In the genomic region with DNA sequence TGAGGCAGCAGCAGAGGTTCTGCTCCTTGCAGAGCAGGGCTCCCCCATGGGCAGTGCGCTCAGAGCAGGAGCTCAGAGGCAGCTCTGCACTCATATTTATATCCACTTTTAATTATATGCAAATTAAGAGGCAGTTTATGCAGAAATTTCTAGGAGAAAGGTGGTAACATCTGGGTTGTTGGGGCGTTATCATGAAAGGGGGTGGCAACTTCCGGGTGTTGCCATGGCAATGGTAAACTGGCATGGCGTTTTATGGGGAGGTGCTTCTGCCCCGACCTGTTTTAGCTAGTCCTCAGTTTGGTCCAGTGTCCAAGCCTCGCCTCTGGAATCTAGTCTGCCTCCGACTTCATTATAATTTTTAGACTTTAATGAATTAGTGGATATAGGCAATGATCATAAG, we compare ENCODE assay signal across 21 cellular contexts.
A peak's percentile ranks its signal among the peaks of the same experiment; 100 is the strongest.
DNase-seq lines count a peak whose midpoint lies in the region; ATAC-seq, FAIRE-seq and TF ChIP-seq lines count a peak whose summit lies in the region.
"Had no signal": no experiment of that assay in that cellular context is flagged by ENCODE, and none has a peak within 500 bp of the region (broad histone marks: within the 10 kb centered on the region; RNA-seq: fewer than 3 reads in every experiment).

No MANE protein-coding gene starts in this region.

- no peak overlapping the region for H3K27ac ChIP-seq in A549
- H3K27ac ChIP-seq: BLaER1 treated with 17β-estradiol and CSF1 and Interleukin-3, amounts not matched to agents 10 nM and 100 nM; HL-60 had no signal

- peaks cover 4% of the 10 kb centered on the region; the same call in 1 of the 3 replicates for H3K9me3 ChIP-seq in A549

- DNase-seq in A549 (ENCODE audit: low read depth in 1 of 2, low spot score in 1 of 2) = no peak
- DNase-seq in NAMALWA (ENCODE audit: low spot score) = peak; percentile 12
- DNase-seq in fibroblast of mammary gland (ENCODE audit: low read depth) = peak; percentile 10
- DNase-seq in type B pancreatic cell (ENCODE audit: extremely low spot score, unreplicated experiment) = peak; percentile 22
- no peak for DNase-seq in GM03348 (ENCODE audit: low spot score)
- no peak for DNase-seq in COR-L47 (lab: John Stamatoyannopoulos, UW)
- DNase-seq: 8988T; CD8-positive, alpha-beta T cell; DMS153; DMS79; GDM1; GOT3; H7; HFFc6; IMR-90 had no signal

- H3K27ac Mint-ChIP-seq in type B pancreatic cell = no peak overlapping the region
- H3K27ac Mint-ChIP-seq: B cell; CD8-positive, alpha-beta T cell; HFFc6 had no signal

- ATAC-seq in A549 (no peak), GM21447 (IDR thresholded peaks at IDR 0.05; ENCODE audit: unreplicated experiment) (no peak)
- ATAC-seq: CD8-positive, alpha-beta T cell; HCT116 had no signal

- H3K4me3 ChIP-seq in A549 (no peak overlapping the region), fibroblast of mammary gland (ENCODE audit: control insufficient read depth, low read depth, low read length) (no peak overlapping the region)
- H3K4me3 ChIP-seq: BLaER1 treated with 17β-estradiol and CSF1 and Interleukin-3, amounts not matched to agents 10 nM and 100 nM had no signal

- no peak for FAIRE-seq in A549 (lab: Jason Lieb, UNC)
- FAIRE-seq: HTR-8/SVneo had no signal

- H3K4me3 Mint-ChIP-seq in type B pancreatic cell = no peak overlapping the region
- H3K4me3 Mint-ChIP-seq: B cell; CD8-positive, alpha-beta T cell; HFFc6 had no signal

- H3K4me2 ChIP-seq in A549 = 0 out of 3 replicates have a peak overlapping the region, but pooled peaks have one; percentile 26
- H3K4me2 ChIP-seq: BLaER1 treated with 17β-estradiol and CSF1 and Interleukin-3, amounts not matched to agents 10 nM and 100 nM had no signal

- 31% methylated on average over 7 of the region's 7 CpGs for WGBS in A549 (ENCODE audit: missing lambda C conversion rate)

- H3K36me3 Mint-ChIP-seq in type B pancreatic cell = no peaks in the 10 kb centered on the region
- H3K36me3 Mint-ChIP-seq: CD8-positive, alpha-beta T cell had no signal

- TF ChIP-seq POLR2A in A549 (IDR thresholded peaks at IDR 0.05; ENCODE audit: low read length) = no peak

- POLR2A ChIA-PET in A549 (lab: Yijun Ruan, JAX) = no interaction called here

- no peak for TF ChIP-seq EP300 in A549 (IDR thresholded peaks at IDR 0.05)

- H3K27me3 Mint-ChIP-seq in type B pancreatic cell = no peaks in the 10 kb centered on the region

- CTCF ChIA-PET in A549 (lab: Yijun Ruan, JAX) = no interaction called here

- no peak for TF ChIP-seq RAD21 in A549 (conservative IDR thresholded peaks at IDR 0.05 in 1 of 2, IDR thresholded peaks at IDR 0.05 in 1 of 2)

- TF ChIP-seq CTCF in A549 (IDR thresholded peaks at IDR 0.05) = no peak
- TF ChIP-seq CTCF in fibroblast of mammary gland (conservative IDR thresholded peaks at IDR 0.05; ENCODE audit: control insufficient read depth, insufficient read depth, low read depth, low read length) = no peak
- TF ChIP-seq CTCF in type B pancreatic cell (conservative IDR thresholded peaks at IDR 0.05) = no peak

- H3K4me1 ChIP-seq in A549 = no peaks in the 10 kb centered on the region
- H3K4me1 ChIP-seq: BLaER1 treated with 17β-estradiol and CSF1 and Interleukin-3, amounts not matched to agents 10 nM and 100 nM had no signal

- H3K9me3 Mint-ChIP-seq in type B pancreatic cell = peaks cover 6% of the 10 kb centered on the region

- H3K4me1 Mint-ChIP-seq in type B pancreatic cell (ENCODE audit: unreplicated experiment) = no peaks in the 10 kb centered on the region
- H3K4me1 Mint-ChIP-seq: B cell had no signal

TF ChIP-seq in A549, 52 proteins besides CTCF, POLR2A, EP300 and RAD21:
- TF ChIP-seq HDAC2 (IDR thresholded peaks at IDR 0.05) = no peak
- no peak for TF ChIP-seq MYC (IDR thresholded peaks at IDR 0.05; ENCODE audit: borderline replicate concordance, low read length)
- TF ChIP-seq KDM1A (IDR thresholded peaks at IDR 0.05; ENCODE audit: low read depth) = no peak
- TF ChIP-seq MAZ (IDR thresholded peaks at IDR 0.05; ENCODE audit: borderline replicate concordance, low read depth, low read length) = no peak
- no peak for TF ChIP-seq NFE2L2 (conservative IDR thresholded peaks at IDR 0.05; ENCODE audit: low read length)
- TF ChIP-seq REST (IDR thresholded peaks at IDR 0.05) = no peak
- no peak for TF ChIP-seq CHD2 (IDR thresholded peaks at IDR 0.05; ENCODE audit: low read length, partially characterized antibody)
- TF ChIP-seq EHMT2 (IDR thresholded peaks at IDR 0.05; ENCODE audit: low read depth) = no peak
- no peak for TF ChIP-seq HOXB13 (CRISPR knock-in tag; IDR thresholded peaks at IDR 0.05; ENCODE audit: low read depth)
- no peak for TF ChIP-seq TP53 (CRISPR knock-in tag; IDR thresholded peaks at IDR 0.05)
- no peak for TF ChIP-seq CHD4 (IDR thresholded peaks at IDR 0.05; ENCODE audit: borderline replicate concordance)
- TF ChIP-seq SMC3 (IDR thresholded peaks at IDR 0.05) = no peak
- TF ChIP-seq FOSL2 (IDR thresholded peaks at IDR 0.05) = no peak
- no peak for TF ChIP-seq FOSL2 (CRISPR knock-in tag; IDR thresholded peaks at IDR 0.05)
- TF ChIP-seq PHF8 (IDR thresholded peaks at IDR 0.05; ENCODE audit: borderline replicate concordance, low read depth) = no peak
- no peak for TF ChIP-seq ZC3H11A (IDR thresholded peaks at IDR 0.05)
- TF ChIP-seq BHLHE40 (IDR thresholded peaks at IDR 0.05; ENCODE audit: low read depth, low read length) = no peak
TF ChIP-seq in A549: peak in this region for 0.

Comparison
In these comparisons a context has a peak if more than half of its experiments do, and no peak if none do; other contexts are left out.
1. DNase-seq: peak in NAMALWA (single experiment), fibroblast of mammary gland (single experiment) and type B pancreatic cell (single experiment); none in A549 (0 of 2), GM03348 (single experiment) and COR-L47 (single experiment).